22 cellular contexts compared by ENCODE assay signal in genomic region chr10:31381766-31382316, GRCh38.
DNase-seq lines count a peak whose midpoint lies in the region; ATAC-seq and TF ChIP-seq lines count a peak whose summit lies in the region.
"Had no signal": no experiment of that assay in that cellular context is flagged by ENCODE, and none has a peak within 500 bp of the region (broad histone marks: within the 10 kb centered on the region; RNA-seq: fewer than 3 reads in every experiment).

No MANE protein-coding gene starts in this region.

- DNase-seq in activated T-cell treated with anti-CD3 and anti-CD28 coated beads, Interleukin-2, amount 50 U/mL, for 4 hours: no peak
- DNase-seq in activated T-cell treated with anti-CD3 and anti-CD28 coated beads, Interleukin-2, amount 50 U/mL, for 72 hours: no peak
- DNase-seq in RWPE1 (ENCODE audit: low spot score) (peak; percentile 4), fibroblast of gingiva (ENCODE audit: low read depth) (peak; percentile 45), thoracic aorta (ENCODE audit: low spot score) (no peak), NCI-H1417 (lab: John Stamatoyannopoulos, UW) (no peak), lower lobe of right lung (no peak)
- DNase-seq: 8988T; activated naive CD8-positive, alpha-beta T cell treated with anti-CD3 and anti-CD28 coated beads, Interleukin-2, amount 10 ng/mL, durations not matched to agents 7 days and 5 days; activated T-cell treated with anti-CD3 and anti-CD28 coated beads, Interleukin-2, amount 50 U/mL, for 1 hour; C1 segment of cervical spinal cord; DMS79; endodermal cell; H9; naive thymus-derived CD8-positive, alpha-beta T cell; NCI-H69; stimulated activated CD4-positive, alpha-beta T cell treated with anti-CD3 and anti-CD28 coated beads, Interleukin-12 subunit alpha, Interleukin-12 subunit beta, amount 100 ng/mL, for 4 hours; stimulated activated naive CD4-positive, alpha-beta T cell; upper lobe of right lung had no signal

- POLR2A ChIA-PET in RWPE1 (lab: Yijun Ruan, JAX; ENCODE audit: low non-redundant PET): no interaction called here

- H3K36me3 ChIP-seq in thoracic aorta: no peaks in the 10 kb centered on the region
- no peaks in the 10 kb centered on the region for H3K36me3 ChIP-seq in lower lobe of right lung
- H3K36me3 ChIP-seq: upper lobe of right lung had no signal

- no peak for TF ChIP-seq CTCF in RWPE1 (conservative IDR thresholded peaks at IDR 0.05; ENCODE audit: low read depth)
- no peak for TF ChIP-seq CTCF in thoracic aorta (IDR thresholded peaks at IDR 0.05)
- no peak for TF ChIP-seq CTCF in lower lobe of right lung (IDR thresholded peaks at IDR 0.05)

- no peaks in the 10 kb centered on the region for H3K27me3 Mint-ChIP-seq in activated T-cell treated with anti-CD3 and anti-CD28 coated beads, Interleukin-2, amount 50 U/mL, for 4 hours (ENCODE audit: low read depth)
- H3K27me3 Mint-ChIP-seq in activated T-cell treated with anti-CD3 and anti-CD28 coated beads, Interleukin-2, amount 50 U/mL, for 72 hours (ENCODE audit: low read depth): no peaks in the 10 kb centered on the region
- H3K27me3 Mint-ChIP-seq: activated naive CD8-positive, alpha-beta T cell treated with anti-CD3 and anti-CD28 coated beads, Interleukin-2, amount 10 ng/mL, durations not matched to agents 7 days and 5 days; naive thymus-derived CD8-positive, alpha-beta T cell; progenitor cell of endocrine pancreas had no signal

- peaks cover 4 to 27% of the 10 kb centered on the region in 2 donors for H3K4me1 ChIP-seq in thoracic aorta (ENCODE audit: control insufficient read depth in 1 of 2, low read depth in 2 of 2)
- no peaks in the 10 kb centered on the region for H3K4me1 ChIP-seq in lower lobe of right lung
- H3K4me1 ChIP-seq: upper lobe of right lung had no signal

- H3K9me3 ChIP-seq in thoracic aorta (no peaks in the 10 kb centered on the region), lower lobe of right lung (no peaks in the 10 kb centered on the region)
- H3K9me3 ChIP-seq: upper lobe of right lung had no signal

- H3K36me3 Mint-ChIP-seq in activated T-cell treated with anti-CD3 and anti-CD28 coated beads, Interleukin-2, amount 50 U/mL, for 4 hours (ENCODE audit: insufficient read depth): peaks cover 5% of the 10 kb centered on the region
- H3K36me3 Mint-ChIP-seq in activated T-cell treated with anti-CD3 and anti-CD28 coated beads, Interleukin-2, amount 50 U/mL, for 72 hours (ENCODE audit: insufficient read depth in 2 of 2): no peaks in the 10 kb centered on the region

- no peak overlapping the region for H3K27ac ChIP-seq in RWPE1
- peak overlapping the region; percentile 2 to 14 for H3K27ac ChIP-seq in thoracic aorta
- no peak overlapping the region for H3K27ac ChIP-seq in lower lobe of right lung
- H3K27ac ChIP-seq: upper lobe of right lung had no signal

- peak; percentile 21 to 53 for ATAC-seq in activated T-cell treated with anti-CD3 and anti-CD28 coated beads, Interleukin-2, amount 50 U/mL, for 4 hours
- no peak for ATAC-seq in activated T-cell treated with anti-CD3 and anti-CD28 coated beads, Interleukin-2, amount 50 U/mL, for 72 hours (replicated peaks in 1 of 2)
- ATAC-seq in thoracic aorta (ENCODE audit: insufficient number of reproducible peaks, low FRiP score, low read depth) (peak; percentile 88), lower lobe of right lung (no peak), HG02759 (IDR thresholded peaks at IDR 0.05; ENCODE audit: unreplicated experiment) (no peak)
- ATAC-seq: naive thymus-derived CD8-positive, alpha-beta T cell; Panc1; upper lobe of right lung had no signal

- H3K4me3 ChIP-seq in thoracic aorta (no peak overlapping the region), lower lobe of right lung (no peak overlapping the region)
- H3K4me3 ChIP-seq: upper lobe of right lung had no signal

- H3K27me3 ChIP-seq in thoracic aorta (replicated peaks; ENCODE audit: insufficient read depth) (no peaks in the 10 kb centered on the region), lower lobe of right lung (ENCODE audit: low read depth) (no peaks in the 10 kb centered on the region)
- H3K27me3 ChIP-seq: upper lobe of right lung had no signal

- no peak overlapping the region for H3K27ac Mint-ChIP-seq in activated T-cell treated with anti-CD3 and anti-CD28 coated beads, Interleukin-2, amount 50 U/mL, for 72 hours
- H3K27ac Mint-ChIP-seq: activated naive CD8-positive, alpha-beta T cell treated with anti-CD3 and anti-CD28 coated beads, Interleukin-2, amount 10 ng/mL, durations not matched to agents 7 days and 5 days; endodermal cell; H9; progenitor cell of endocrine pancreas had no signal

- no peaks in the 10 kb centered on the region for H3K9me3 Mint-ChIP-seq in activated T-cell treated with anti-CD3 and anti-CD28 coated beads, Interleukin-2, amount 50 U/mL, for 4 hours
- H3K9me3 Mint-ChIP-seq in activated T-cell treated with anti-CD3 and anti-CD28 coated beads, Interleukin-2, amount 50 U/mL, for 72 hours: no peaks in the 10 kb centered on the region
- H3K9me3 Mint-ChIP-seq: activated naive CD8-positive, alpha-beta T cell treated with anti-CD3 and anti-CD28 coated beads, Interleukin-2, amount 10 ng/mL, durations not matched to agents 7 days and 5 days; endodermal cell; H9; naive thymus-derived CD8-positive, alpha-beta T cell had no signal

- peaks cover 24% of the 10 kb centered on the region for H3K4me1 Mint-ChIP-seq in activated T-cell treated with anti-CD3 and anti-CD28 coated beads, Interleukin-2, amount 50 U/mL, for 4 hours (ENCODE audit: low read depth)
- peaks cover 27% of the 10 kb centered on the region for H3K4me1 Mint-ChIP-seq in activated T-cell treated with anti-CD3 and anti-CD28 coated beads, Interleukin-2, amount 50 U/mL, for 72 hours (ENCODE audit: low read depth)
- H3K4me1 Mint-ChIP-seq: endodermal cell had no signal

- CTCF ChIA-PET in RWPE1 (lab: Yijun Ruan, JAX): interaction anchor here (0.7 kb wide), 2 partner anchors 11 to 134 kb away, joined by 3 read pairs; no protein-coding TSS in a partner anchor

- H3K4me3 Mint-ChIP-seq in activated T-cell treated with anti-CD3 and anti-CD28 coated beads, Interleukin-2, amount 50 U/mL, for 4 hours: no peak overlapping the region
- no peak overlapping the region for H3K4me3 Mint-ChIP-seq in activated T-cell treated with anti-CD3 and anti-CD28 coated beads, Interleukin-2, amount 50 U/mL, for 72 hours
- H3K4me3 Mint-ChIP-seq: activated naive CD8-positive, alpha-beta T cell treated with anti-CD3 and anti-CD28 coated beads, Interleukin-2, amount 10 ng/mL, durations not matched to agents 7 days and 5 days; endodermal cell; H9; naive thymus-derived CD8-positive, alpha-beta T cell had no signal

- intact Hi-C loops in lower lobe of right lung (cut with DNase I): no loop called here

Comparison
In these comparisons a context has a peak if more than half of its experiments do, and no peak if none do; other contexts are left out.
1. ATAC-seq: peak in activated T-cell treated with anti-CD3 and anti-CD28 coated beads, Interleukin-2, amount 50 U/mL, for 4 hours (2 of 2) and thoracic aorta (single experiment); none in activated T-cell treated with anti-CD3 and anti-CD28 coated beads, Interleukin-2, amount 50 U/mL, for 72 hours (0 of 2), lower lobe of right lung (0 of 2) and HG02759 (single experiment).
2. DNase-seq: peak in RWPE1 (single experiment) and fibroblast of gingiva (single experiment); none in activated T-cell treated with anti-CD3 and anti-CD28 coated beads, Interleukin-2, amount 50 U/mL, for 4 hours (single experiment), activated T-cell treated with anti-CD3 and anti-CD28 coated beads, Interleukin-2, amount 50 U/mL, for 72 hours (0 of 2), thoracic aorta (single experiment), NCI-H1417 (0 of 3) and lower lobe of right lung (single experiment).
3. H3K27ac ChIP-seq: peak in thoracic aorta (2 of 2); none in RWPE1 (single experiment) and lower lobe of right lung (single experiment).